28 cellular contexts compared by ENCODE assay signal in the genomic region with DNA sequence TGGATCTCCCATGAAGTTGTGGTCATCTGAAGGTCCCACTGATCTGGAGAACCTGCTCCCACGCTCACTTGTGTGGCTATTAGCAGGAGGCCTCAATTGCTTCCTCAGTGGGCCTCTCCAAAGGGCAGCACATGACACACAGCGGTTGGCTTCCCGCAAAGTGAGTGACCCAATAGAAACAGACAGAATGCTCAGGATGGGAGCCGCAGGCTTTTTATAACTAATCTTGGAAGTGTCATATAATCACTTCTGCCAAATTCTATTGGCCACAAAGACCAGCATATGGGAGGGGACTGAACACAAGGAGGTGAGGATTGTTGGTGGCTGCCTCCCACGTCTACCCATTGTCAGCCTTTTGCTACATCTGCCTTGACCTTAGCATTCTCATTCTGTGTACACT. TPM values are rescaled to one million over a fixed set of nuclear protein-coding genes. Genes with fewer than 3 reads are reported as not detected.
"Had no signal": no experiment of that assay in that cellular context is flagged by ENCODE, and none has a peak within 500 bp of the region (broad histone marks: within the 10 kb centered on the region; RNA-seq: fewer than 3 reads in every experiment).

No MANE protein-coding gene starts in this region.

- H3K9me3 ChIP-seq: left lung, lower lobe of right lung, right atrium auricular region, right lobe of liver, tibial nerve, uterus had no signal

- H3K4me1 Mint-ChIP-seq: nephron; stimulated activated memory B cell treated with anti-CD40 and anti-IgM and Interleukin-4, amounts not matched to agents 10 μg/mL and 1 μg/mL and 100 μg/mL, for 72 hours; stimulated activated naive CD8-positive, alpha-beta T cell treated with anti-CD3 and anti-CD28 coated beads, Interleukin-15, amount 100 ng/mL, for 72 hours had no signal

- H3K4me1 ChIP-seq: left lung, lower lobe of right lung, parathyroid adenoma, right atrium auricular region, right lobe of liver, tibial nerve, uterus had no signal

- H3K4me3 Mint-ChIP-seq: immature natural killer cell; naive thymus-derived CD8-positive, alpha-beta T cell; nephron; neural crest cell; stimulated activated memory B cell treated with anti-CD40 and anti-IgM and Interleukin-4, amounts not matched to agents 10 μg/mL and 1 μg/mL and 100 μg/mL, for 72 hours; stimulated activated naive CD8-positive, alpha-beta T cell treated with anti-CD3 and anti-CD28 coated beads, Interleukin-15, amount 100 ng/mL, for 72 hours; type B pancreatic cell had no signal

- DNase-seq: hypothalamus; immature natural killer cell; kidney; left colon; left lung; lower lobe of right lung; mammary epithelial cell; mesenchymal stem cell; naive thymus-derived CD8-positive, alpha-beta T cell; nucleus accumbens; right lobe of liver; stimulated activated CD4-positive, alpha-beta T cell treated with anti-CD3 and anti-CD28 coated beads, Interleukin-1b, Interleukin-23, amount 100 ng/mL, for 48 hours; stimulated activated CD4-positive, alpha-beta T cell treated with anti-CD3 and anti-CD28 coated beads, Interleukin-2, amount 100 ng/mL, for 48 hours; stimulated activated CD4-positive, alpha-beta T cell treated with anti-CD3 and anti-CD28 coated beads, Interleukin-4, amount 100 ng/mL, for 4 hours; stimulated activated CD8-positive, alpha-beta memory T cell treated with anti-CD3 and anti-CD28 coated beads, Interleukin-4, amount 100 ng/mL, for 48 hours; stimulated activated naive CD4-positive, alpha-beta T cell treated with Interleukin-2 at 50 U/mL for 16 hours; stimulated activated naive CD8-positive, alpha-beta T cell treated with anti-CD3 and anti-CD28 coated beads, Interleukin-15, amount 100 ng/mL, for 72 hours; substantia nigra; uterus had no signal

- H3K27me3 Mint-ChIP-seq: naive thymus-derived CD8-positive, alpha-beta T cell; stimulated activated memory B cell treated with anti-CD40 and anti-IgM and Interleukin-4, amounts not matched to agents 10 μg/mL and 1 μg/mL and 100 μg/mL, for 72 hours; stimulated activated naive CD8-positive, alpha-beta T cell treated with anti-CD3 and anti-CD28 coated beads, Interleukin-15, amount 100 ng/mL, for 72 hours; type B pancreatic cell had no signal

- FAIRE-seq: islet of Langerhans, kidney had no signal

- H3K27ac Mint-ChIP-seq: immature natural killer cell; nephron; stimulated activated memory B cell treated with anti-CD40 and anti-IgM and Interleukin-4, amounts not matched to agents 10 μg/mL and 1 μg/mL and 100 μg/mL, for 72 hours; stimulated activated naive CD8-positive, alpha-beta T cell treated with anti-CD3 and anti-CD28 coated beads, Interleukin-15, amount 100 ng/mL, for 72 hours; type B pancreatic cell had no signal

- H3K36me3 ChIP-seq: uterus had no signal

- H3K27me3 ChIP-seq: left lung, right atrium auricular region, right lobe of liver, tibial nerve, uterus had no signal

- H3K27ac ChIP-seq: left lung, lower lobe of right lung, parathyroid adenoma, right atrium auricular region, right lobe of liver, tibial nerve, uterus had no signal

- H3K9me3 Mint-ChIP-seq: immature natural killer cell; nephron; neural crest cell; stimulated activated memory B cell treated with anti-CD40 and anti-IgM and Interleukin-4, amounts not matched to agents 10 μg/mL and 1 μg/mL and 100 μg/mL, for 72 hours; stimulated activated naive CD8-positive, alpha-beta T cell treated with anti-CD3 and anti-CD28 coated beads, Interleukin-15, amount 100 ng/mL, for 72 hours; type B pancreatic cell had no signal

- H3K4me3 ChIP-seq: left lung, lower lobe of right lung, right atrium auricular region, right lobe of liver, smooth muscle cell, tibial nerve, uterus had no signal

- ATAC-seq: left colon; left lung; lower lobe of right lung; naive thymus-derived CD8-positive, alpha-beta T cell; right lobe of liver; stimulated activated memory B cell treated with anti-CD40 and anti-IgM and Interleukin-4, amounts not matched to agents 10 μg/mL and 1 μg/mL and 100 μg/mL, for 72 hours; stimulated activated naive CD8-positive, alpha-beta T cell treated with anti-CD3 and anti-CD28 coated beads, Interleukin-15, amount 100 ng/mL, for 72 hours had no signal

RNA-seq across cellular contexts. Expression of gene EHD2, which starts 22.1 kb away (rescaled TPM):
- total RNA-seq: naive thymus-derived CD8-positive, alpha-beta T cell had no signal
- polyA plus RNA-seq: immature natural killer cell; naive thymus-derived CD8-positive, alpha-beta T cell had no signal
